Comparison of ENCODE assay signal across 17 cellular contexts in the genomic region with DNA sequence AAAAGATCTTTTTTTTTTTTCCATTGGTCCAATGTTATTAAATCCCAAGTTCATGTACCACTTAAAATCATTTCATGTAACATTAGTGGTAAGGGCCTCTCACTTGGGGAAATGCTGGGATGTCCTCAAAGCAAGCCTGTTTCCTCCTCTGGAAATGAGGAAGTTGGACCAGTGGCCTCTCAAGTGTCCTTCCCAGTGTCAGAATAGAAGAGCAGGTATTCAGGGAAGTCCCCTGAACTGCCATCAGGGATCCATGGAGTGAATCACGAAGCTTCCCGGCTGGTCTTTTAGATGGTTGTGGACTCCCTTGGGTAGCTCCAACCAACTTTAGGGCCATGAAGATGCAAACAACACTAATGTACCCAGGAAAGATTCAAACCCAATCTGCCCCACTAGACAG.
"Had no signal": no experiment of that assay in that cellular context is flagged by ENCODE, and none has a peak within 500 bp of the region (broad histone marks: within the 10 kb centered on the region; RNA-seq: fewer than 3 reads in every experiment).

No MANE protein-coding gene starts in this region.

- H3K9me3 ChIP-seq: neutrophil, pancreas, sigmoid colon, thyroid gland had no signal

- H3K4me3 ChIP-seq: pancreas, sigmoid colon, thyroid gland had no signal

- H3K4me1 ChIP-seq: pancreas had no signal

- H3K27me3 ChIP-seq: neutrophil, pancreas, sigmoid colon, thyroid gland had no signal

- H3K27ac ChIP-seq: neutrophil, pancreas, thyroid gland had no signal

- H3K36me3 ChIP-seq: neutrophil, pancreas, sigmoid colon, thyroid gland had no signal

- DNase-seq: activated B cell treated with CpG ODN at 0.5 μM for 24 hours; activated CD4-positive, alpha-beta memory T cell treated with anti-CD3 and anti-CD28 coated beads for 36 hours; activated CD4-positive, alpha-beta T cell treated with anti-CD3 and anti-CD28 coated beads for 4 hours; activated CD8-positive, alpha-beta memory T cell treated with anti-CD3 and anti-CD28 coated beads, Interleukin-2, amount 10 ng/mL, durations not matched to agents 7 days and 5 days; activated naive CD4-positive, alpha-beta T cell; activated naive CD8-positive, alpha-beta T cell treated with anti-CD3 and anti-CD28 coated beads, Interleukin-2, amount 10 ng/mL, durations not matched to agents 7 days and 5 days; endodermal cell; foreskin melanocyte; head of caudate nucleus; kidney glomerular epithelial cell; pancreas; sigmoid colon; stimulated activated CD8-positive, alpha-beta memory T cell treated with anti-CD3 and anti-CD28 coated beads, Interleukin-4, amount 100 ng/mL, for 48 hours; stimulated activated naive CD4-positive, alpha-beta T cell; thyroid gland had no signal

- ATAC-seq: activated CD8-positive, alpha-beta memory T cell treated with anti-CD3 and anti-CD28 coated beads, Interleukin-2, amount 10 ng/mL, durations not matched to agents 7 days and 5 days; natural killer cell treated with Interleukin-12 subunit alpha and Interleukin-12 subunit beta and Interleukin-15 and Interleukin-18, amount 100 ng/mL, for 72 hours had no signal
